Comparison of ENCODE assay signal across 1 cellular context in the genomic region with DNA sequence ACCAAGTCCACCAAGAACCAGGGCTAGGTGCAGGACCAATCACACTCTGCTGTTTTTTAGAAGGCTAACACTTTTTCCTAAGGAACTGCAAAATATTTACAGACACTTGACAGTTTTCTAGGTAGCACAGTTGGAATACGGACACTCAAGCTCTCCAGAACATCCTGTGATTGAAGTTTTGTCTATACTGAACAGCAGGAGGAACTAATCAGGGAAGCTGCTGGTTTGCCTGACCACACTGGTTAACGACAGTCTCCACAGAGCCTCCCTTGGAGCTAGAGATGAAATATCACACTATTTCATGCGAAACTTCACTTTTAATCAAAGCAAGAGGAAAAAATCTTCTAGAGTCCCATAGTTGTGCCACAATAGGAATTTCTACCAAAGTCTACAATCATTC.
TF ChIP-seq lines count a peak whose summit lies in the region.

No MANE protein-coding gene starts in this region.

TF ChIP-seq in neural cell, 6 proteins besides CTCF, POLR2A, EP300 and RAD21 (continued from another document):
- TF ChIP-seq, protein P1, sequence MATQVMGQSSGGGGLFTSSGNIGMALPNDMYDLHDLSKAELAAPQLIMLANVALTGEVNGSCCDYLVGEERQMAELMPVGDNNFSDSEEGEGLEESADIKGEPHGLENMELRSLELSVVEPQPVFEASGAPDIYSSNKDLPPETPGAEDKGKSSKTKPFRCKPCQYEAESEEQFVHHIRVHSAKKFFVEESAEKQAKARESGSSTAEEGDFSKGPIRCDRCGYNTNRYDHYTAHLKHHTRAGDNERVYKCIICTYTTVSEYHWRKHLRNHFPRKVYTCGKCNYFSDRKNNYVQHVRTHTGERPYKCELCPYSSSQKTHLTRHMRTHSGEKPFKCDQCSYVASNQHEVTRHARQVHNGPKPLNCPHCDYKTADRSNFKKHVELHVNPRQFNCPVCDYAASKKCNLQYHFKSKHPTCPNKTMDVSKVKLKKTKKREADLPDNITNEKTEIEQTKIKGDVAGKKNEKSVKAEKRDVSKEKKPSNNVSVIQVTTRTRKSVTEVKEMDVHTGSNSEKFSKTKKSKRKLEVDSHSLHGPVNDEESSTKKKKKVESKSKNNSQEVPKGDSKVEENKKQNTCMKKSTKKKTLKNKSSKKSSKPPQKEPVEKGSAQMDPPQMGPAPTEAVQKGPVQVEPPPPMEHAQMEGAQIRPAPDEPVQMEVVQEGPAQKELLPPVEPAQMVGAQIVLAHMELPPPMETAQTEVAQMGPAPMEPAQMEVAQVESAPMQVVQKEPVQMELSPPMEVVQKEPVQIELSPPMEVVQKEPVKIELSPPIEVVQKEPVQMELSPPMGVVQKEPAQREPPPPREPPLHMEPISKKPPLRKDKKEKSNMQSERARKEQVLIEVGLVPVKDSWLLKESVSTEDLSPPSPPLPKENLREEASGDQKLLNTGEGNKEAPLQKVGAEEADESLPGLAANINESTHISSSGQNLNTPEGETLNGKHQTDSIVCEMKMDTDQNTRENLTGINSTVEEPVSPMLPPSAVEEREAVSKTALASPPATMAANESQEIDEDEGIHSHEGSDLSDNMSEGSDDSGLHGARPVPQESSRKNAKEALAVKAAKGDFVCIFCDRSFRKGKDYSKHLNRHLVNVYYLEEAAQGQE (IDR thresholded peaks at IDR 0.05; ENCODE audit: borderline replicate concordance), result no peak
- TF ChIP-seq POLR2AphosphoS5 (IDR thresholded peaks at IDR 0.05), result no peak
